25 cellular contexts compared by ENCODE assay signal in genomic region chr20:34990661-34991214, GRCh38.
"Had no signal": no experiment of that assay in that cellular context is flagged by ENCODE, and none has a peak within 500 bp of the region (broad histone marks: within the 10 kb centered on the region; RNA-seq: fewer than 3 reads in every experiment).

No MANE protein-coding gene starts in this region.

- H3K4me3 ChIP-seq: adrenal gland, breast epithelium, coronary artery, heart left ventricle, lower lobe of right lung, mucosa of descending colon, ovary, psoas muscle, transverse colon, vagina had no signal

- H3K36me3 Mint-ChIP-seq: activated naive CD8-positive, alpha-beta T cell; WTC11 had no signal

- ATAC-seq: heart left ventricle; left colon; lower lobe of right lung; mucosa of descending colon; naive thymus-derived CD4-positive, alpha-beta T cell; psoas muscle; right cardiac atrium; stimulated activated memory B cell treated with anti-CD40 and anti-IgM and Interleukin-4, amounts not matched to agents 10 μg/mL and 1 μg/mL and 100 μg/mL, for 72 hours; WTC11 had no signal

- DNase-seq: activated CD4-positive, alpha-beta T cell treated with anti-CD3 and anti-CD28 coated beads, Interleukin-2, amount 50 U/mL, for 4 hours; activated gamma-delta T cell treated with Interleukin-2 at 50 U/mL for 16 hours; islet precursor cell; left colon; lower lobe of right lung; mesendoderm; mucosa of descending colon; naive thymus-derived CD4-positive, alpha-beta T cell; ovary; psoas muscle; small intestine; stimulated activated CD4-positive, alpha-beta T cell treated with anti-CD3 and anti-CD28 coated beads, Interleukin-2, amount 100 ng/mL, for 24 hours; T1000; transverse colon had no signal

- H3K4me1 ChIP-seq: psoas muscle, transverse colon had no signal

- H3K9me3 ChIP-seq: adrenal gland, breast epithelium, heart left ventricle, lower lobe of right lung, mucosa of descending colon, ovary, psoas muscle, transverse colon, vagina had no signal

- H3K27ac Mint-ChIP-seq: activated T-helper 1 cell treated with anti-CD3 and anti-CD28 coated beads, Interleukin-12 subunit alpha, Interleukin-12 subunit beta, Interleukin-2, Interleukin-4 antibody, amounts not matched to agents 30 ng/mL and 10 ng/mL and 1 ng/mL, durations not matched to agents 14 hours and 24 hours and 36 hours; stimulated activated memory B cell treated with anti-CD40 and anti-IgM and Interleukin-4, amounts not matched to agents 10 μg/mL and 1 μg/mL and 100 μg/mL, for 72 hours; T-helper 1 cell treated with Interleukin-12 subunit alpha and Interleukin-12 subunit beta and Interleukin-4 antibody, amounts not matched to agents 30 μg/mL and 1 μg/mL, for 36 hours; WTC11 had no signal

- H3K9me3 Mint-ChIP-seq: activated T-helper 1 cell treated with anti-CD3 and anti-CD28 coated beads, Interleukin-12 subunit alpha, Interleukin-12 subunit beta, Interleukin-2, Interleukin-4 antibody, amounts not matched to agents 30 ng/mL and 10 ng/mL and 1 ng/mL, durations not matched to agents 14 hours and 24 hours and 36 hours; naive thymus-derived CD4-positive, alpha-beta T cell; stimulated activated memory B cell treated with anti-CD40 and anti-IgM and Interleukin-4, amounts not matched to agents 10 μg/mL and 1 μg/mL and 100 μg/mL, for 72 hours; T-helper 1 cell treated with Interleukin-12 subunit alpha and Interleukin-12 subunit beta and Interleukin-4 antibody, amounts not matched to agents 30 μg/mL and 1 μg/mL, for 36 hours; WTC11 had no signal

- H3K4me1 Mint-ChIP-seq: stimulated activated memory B cell treated with anti-CD40 and anti-IgM and Interleukin-4, amounts not matched to agents 10 μg/mL and 1 μg/mL and 100 μg/mL, for 72 hours had no signal

- H3K36me3 ChIP-seq: breast epithelium, ovary had no signal

- H3K27ac ChIP-seq: adrenal gland, breast epithelium, coronary artery, lower lobe of right lung, ovary, transverse colon, vagina had no signal

- H3K27me3 ChIP-seq: adrenal gland, breast epithelium, heart left ventricle, ovary, transverse colon, vagina had no signal

- H3K27me3 Mint-ChIP-seq: activated naive CD8-positive, alpha-beta T cell; naive thymus-derived CD4-positive, alpha-beta T cell had no signal

- H3K4me3 Mint-ChIP-seq: activated naive CD8-positive, alpha-beta T cell; activated T-helper 1 cell treated with anti-CD3 and anti-CD28 coated beads, Interleukin-12 subunit alpha, Interleukin-12 subunit beta, Interleukin-2, Interleukin-4 antibody, amounts not matched to agents 30 ng/mL and 10 ng/mL and 1 ng/mL, durations not matched to agents 14 hours and 24 hours and 36 hours; naive thymus-derived CD4-positive, alpha-beta T cell; stimulated activated memory B cell treated with anti-CD40 and anti-IgM and Interleukin-4, amounts not matched to agents 10 μg/mL and 1 μg/mL and 100 μg/mL, for 72 hours; T-helper 1 cell treated with Interleukin-12 subunit alpha and Interleukin-12 subunit beta and Interleukin-4 antibody, amounts not matched to agents 30 μg/mL and 1 μg/mL, for 36 hours; WTC11 had no signal
